ENCODE assay signal across 1 cellular context in the genomic region with DNA sequence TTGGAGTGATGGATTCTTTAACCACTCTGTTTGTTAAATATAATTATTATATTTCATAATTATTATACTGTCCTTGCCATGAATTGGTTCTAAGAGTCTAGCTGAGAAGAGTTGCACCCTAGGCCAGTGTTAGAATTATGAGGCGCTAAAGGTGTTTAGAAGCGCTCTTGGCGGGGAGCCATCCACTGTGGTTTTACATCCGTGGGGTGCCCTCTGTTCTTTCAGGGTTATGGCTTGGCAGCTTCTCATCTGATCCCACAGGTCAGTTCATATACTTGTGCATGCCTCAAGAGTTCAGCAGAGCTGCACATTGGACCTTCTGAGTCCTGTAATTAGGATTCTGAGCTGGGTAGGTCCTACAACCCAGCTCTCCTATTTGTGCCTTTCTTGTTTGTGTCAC.
TF ChIP-seq lines count a peak whose summit lies in the region.

No MANE protein-coding gene starts in this region.

TF ChIP-seq in HepG2, 621 proteins besides CTCF, POLR2A, EP300 and RAD21:
- TF ChIP-seq ARNTL (CRISPR knock-in tag; IDR thresholded peaks at IDR 0.05): no peak
- TF ChIP-seq, protein P1, sequence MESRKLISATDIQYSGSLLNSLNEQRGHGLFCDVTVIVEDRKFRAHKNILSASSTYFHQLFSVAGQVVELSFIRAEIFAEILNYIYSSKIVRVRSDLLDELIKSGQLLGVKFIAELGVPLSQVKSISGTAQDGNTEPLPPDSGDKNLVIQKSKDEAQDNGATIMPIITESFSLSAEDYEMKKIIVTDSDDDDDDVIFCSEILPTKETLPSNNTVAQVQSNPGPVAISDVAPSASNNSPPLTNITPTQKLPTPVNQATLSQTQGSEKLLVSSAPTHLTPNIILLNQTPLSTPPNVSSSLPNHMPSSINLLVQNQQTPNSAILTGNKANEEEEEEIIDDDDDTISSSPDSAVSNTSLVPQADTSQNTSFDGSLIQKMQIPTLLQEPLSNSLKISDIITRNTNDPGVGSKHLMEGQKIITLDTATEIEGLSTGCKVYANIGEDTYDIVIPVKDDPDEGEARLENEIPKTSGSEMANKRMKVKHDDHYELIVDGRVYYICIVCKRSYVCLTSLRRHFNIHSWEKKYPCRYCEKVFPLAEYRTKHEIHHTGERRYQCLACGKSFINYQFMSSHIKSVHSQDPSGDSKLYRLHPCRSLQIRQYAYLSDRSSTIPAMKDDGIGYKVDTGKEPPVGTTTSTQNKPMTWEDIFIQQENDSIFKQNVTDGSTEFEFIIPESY (CRISPR knock-in tag; IDR thresholded peaks at IDR 0.05): peak; percentile 65
TF ChIP-seq in HepG2: peak in this region for 1.
